ENCODE assay signal across 18 cellular contexts in genomic region chr15:72201346-72202029, GRCh38. TPM values are rescaled to one million over a fixed set of nuclear protein-coding genes. Genes with fewer than 3 reads are reported as not detected.
DNase-seq lines count a peak whose midpoint lies in the region; ATAC-seq, FAIRE-seq and TF ChIP-seq lines count a peak whose summit lies in the region.
"Had no signal": no experiment of that assay in that cellular context is flagged by ENCODE, and none has a peak within 500 bp of the region (broad histone marks: within the 10 kb centered on the region; RNA-seq: fewer than 3 reads in every experiment).

No MANE protein-coding gene starts in this region.

- TF ChIP-seq RAD21 in A549 (conservative IDR thresholded peaks at IDR 0.05 in 1 of 2, IDR thresholded peaks at IDR 0.05 in 1 of 2) = no peak

- CTCF ChIA-PET in A549 (lab: Yijun Ruan, JAX) = interaction anchor here (0.5 to 31.0 kb wide), 11 partner anchors 8 to 785 kb away, joined by 3 to 644 read pairs (median 9); partner anchors contain the start of gene PKM

- H3K4me1 Mint-ChIP-seq in activated T-helper 17 cell treated with anti-CD3 and anti-CD28 coated beads, Interleukin-2, amount 50 U/mL, for 72 hours = peaks cover 31% of the 10 kb centered on the region

- no peak for TF ChIP-seq CTCF in A549 (IDR thresholded peaks at IDR 0.05)

- no peaks in the 10 kb centered on the region for H3K9me3 ChIP-seq in A549

- peak overlapping the region; percentile 85 for H3K27ac Mint-ChIP-seq in activated T-helper 17 cell treated with anti-CD3 and anti-CD28 coated beads, Interleukin-2, amount 50 U/mL, for 72 hours

- H3K4me2 ChIP-seq in A549 = no peak overlapping the region

- peak overlapping the region in 1 of 2 experiments; percentile 4; a peak in 1 of 6 replicates for H3K27ac ChIP-seq in A549
- H3K27ac ChIP-seq: C4-2B, parathyroid adenoma had no signal

- no peak for DNase-seq in A549 (ENCODE audit: low read depth in 1 of 2, low spot score in 1 of 2)
- peak; percentile 97 for DNase-seq in myocyte (ENCODE audit: low read depth)
- no peak for DNase-seq in DMS 273 (lab: John Stamatoyannopoulos, UW; ENCODE audit: unreplicated experiment)
- no peak for DNase-seq in epidermal melanocyte (ENCODE audit: insufficient read length, low spot score)
- DNase-seq in GM12892 (ENCODE audit: insufficient read length) = no peak
- no peak for DNase-seq in NCI-H2107 treated with DMSO at 0.1 percent for 48 hours (lab: John Stamatoyannopoulos, UW; ENCODE audit: unreplicated experiment)
- DNase-seq: activated CD4-positive, CD25-positive, alpha-beta regulatory T cell; hippocampal formation; NCI-H1105 treated with DMSO at 0.1 percent for 48 hours; NCI-H748 treated with DMSO at 0.1 percent for 48 hours; stimulated activated naive CD4-positive, alpha-beta T cell had no signal

- no peaks in the 10 kb centered on the region for H3K27me3 Mint-ChIP-seq in activated T-helper 17 cell treated with anti-CD3 and anti-CD28 coated beads, Interleukin-2, amount 50 U/mL, for 72 hours

- FAIRE-seq in A549 (lab: Jason Lieb, UNC) (no peak), GM12892 (lab: Jason Lieb, UNC) (no peak)
- FAIRE-seq: bronchial epithelial cell, G401.6, H54 had no signal

- WGBS in A549 (ENCODE audit: missing lambda C conversion rate) = 81% methylated on average over 3 of the region's 3 CpGs

- no peak for TF ChIP-seq EP300 in A549 (IDR thresholded peaks at IDR 0.05)

- POLR2A ChIA-PET in A549 (lab: Yijun Ruan, JAX) = interaction anchor here (0.9 to 4.7 kb wide), 4 partner anchors 23 to 83 kb away, joined by 3 to 40 read pairs (median 5); partner anchors contain the start of genes MYO9A, PKM and SENP8

- H3K4me3 Mint-ChIP-seq in activated T-helper 17 cell treated with anti-CD3 and anti-CD28 coated beads, Interleukin-2, amount 50 U/mL, for 72 hours = peak overlapping the region; percentile 41

- no peaks in the 10 kb centered on the region for H3K9me3 Mint-ChIP-seq in activated T-helper 17 cell treated with anti-CD3 and anti-CD28 coated beads, Interleukin-2, amount 50 U/mL, for 72 hours

- H3K4me3 ChIP-seq in A549 = no peak overlapping the region

- no peak for ATAC-seq in A549
- ATAC-seq in activated T-helper 17 cell treated with anti-CD3 and anti-CD28 coated beads, Interleukin-2, amount 50 U/mL, for 72 hours (replicated peaks) = no peak

- H3K4me1 ChIP-seq in A549 = peaks cover 69% of the 10 kb centered on the region
- H3K4me1 ChIP-seq: parathyroid adenoma had no signal

- TF ChIP-seq POLR2A in A549 (IDR thresholded peaks at IDR 0.05; ENCODE audit: low read length) (no peak), GM18951 (IDR thresholded peaks at IDR 0.05; ENCODE audit: extremely low read depth, insufficient read depth, insufficient read length) (peak; percentile 9), GM12892 (IDR thresholded peaks at IDR 0.05; ENCODE audit: low read depth, low read length) (no peak)

- in situ Hi-C loops in GM18951 (cut with MboI; ENCODE audit: low sequenced_read_pairs, unreplicated experiment) = no loop called here

- peaks cover 89% of the 10 kb centered on the region for H3K36me3 Mint-ChIP-seq in activated T-helper 17 cell treated with anti-CD3 and anti-CD28 coated beads, Interleukin-2, amount 50 U/mL, for 72 hours (ENCODE audit: low read depth)

TF ChIP-seq in A549, 52 proteins besides CTCF, POLR2A, EP300 and RAD21:
- TF ChIP-seq FOSL2 (IDR thresholded peaks at IDR 0.05) (no peak), FOSL2 (CRISPR knock-in tag; IDR thresholded peaks at IDR 0.05) (no peak), PHF8 (IDR thresholded peaks at IDR 0.05; ENCODE audit: borderline replicate concordance, low read depth) (no peak), ATOH8 (CRISPR knock-in tag; IDR thresholded peaks at IDR 0.05; ENCODE audit: low read depth) (0 out of 2 replicates have a peak, but pooled peaks have one; percentile 8), CBX8 (IDR thresholded peaks at IDR 0.05) (no peak), CHD2 (IDR thresholded peaks at IDR 0.05; ENCODE audit: low read length, partially characterized antibody) (no peak), NFE2L2 (conservative IDR thresholded peaks at IDR 0.05; ENCODE audit: low read length) (no peak), MAX (IDR thresholded peaks at IDR 0.05) (no peak), NPAS2 (CRISPR knock-in tag; IDR thresholded peaks at IDR 0.05; ENCODE audit: borderline replicate concordance) (no peak)

RNA-seq across cellular contexts. Expression of gene GRAMD2A, which starts 3.9 kb away (rescaled TPM):
- polyA plus RNA-seq in A549 (2011; rRNA removed) (0.20 and 0.41 TPM in 2 replicates), A549 (2017; fragmentation: RNase III; extraction: RNeasy Plus Mini Kit Qiagen cat#74134 plus additional on column Dnase treatment) (not detected in 3 replicates)
- 0.03 and 0.08 TPM in 2 replicates for polyA plus RNA-seq in A549 (2012; cell fraction: cytosol; rRNA removed)
- 0.07 and 0.20 TPM in 2 replicates for polyA plus RNA-seq in A549 (2012; cell fraction: nucleus; rRNA removed)
- polyA minus RNA-seq in A549 (2011; rRNA and poly(A)+ RNA removed) = 0.08 TPM in 1 of 2 replicates, not detected in the other
- under 1 TPM in 1 of 2 donors, not detected in 1; 0.50 TPM for total RNA-seq in activated T-helper 17 cell treated with anti-CD3 and anti-CD28 coated beads, Interleukin-2, amount 50 U/mL, for 72 hours
- not detected in 2 replicates for total RNA-seq in myocyte
- polyA plus RNA-seq in myocyte (2012) = 0.10 TPM
- polyA plus RNA-seq in GM12892 (2012; ENCODE audit: missing spikeins) = not detected

RNA-seq across cellular contexts. Expression of gene PKM, which starts 29.5 kb away (rescaled TPM):
- polyA plus RNA-seq in A549 (2011; rRNA removed) = 2,741 and 3,443 TPM in 2 replicates
- polyA plus RNA-seq in A549 (2012; cell fraction: cytosol; rRNA removed) = 2,155 and 2,437 TPM in 2 replicates
- polyA plus RNA-seq in A549 (2012; cell fraction: nucleus; rRNA removed) = 3,552 and 3,648 TPM in 2 replicates
- polyA plus RNA-seq in A549 (2017; fragmentation: RNase III; extraction: RNeasy Plus Mini Kit Qiagen cat#74134 plus additional on column Dnase treatment) = 3,389 to 3,848 TPM (median 3,810 TPM) in 3 replicates
- 2,968 and 3,588 TPM in 2 replicates for polyA minus RNA-seq in A549 (2011; rRNA and poly(A)+ RNA removed)
- 1,000 to 10,000 TPM; 2,571 to 3,146 TPM for total RNA-seq in activated T-helper 17 cell treated with anti-CD3 and anti-CD28 coated beads, Interleukin-2, amount 50 U/mL, for 72 hours
- 2,359 and 2,583 TPM in 2 replicates for total RNA-seq in myocyte
- 3,151 TPM for polyA plus RNA-seq in myocyte (2012)
- 1,976 TPM for polyA plus RNA-seq in GM12892 (2012; ENCODE audit: missing spikeins)
